Comparison of ENCODE assay signal across 1 cellular context in genomic region chr7:76049295-76049694, GRCh38.
TF ChIP-seq lines count a peak whose summit lies in the region.

No MANE protein-coding gene starts in this region.

TF ChIP-seq in H1, 55 proteins besides CTCF, POLR2A, EP300 and RAD21:
- TF ChIP-seq SUZ12 (IDR thresholded peaks at IDR 0.05; ENCODE audit: low read length) (no peak), USF2 (IDR thresholded peaks at IDR 0.05; ENCODE audit: low read length) (no peak), POLR2AphosphoS5 (IDR thresholded peaks at IDR 0.05; ENCODE audit: low read depth, low read length) (peak; percentile 20; the same call in 1 of the 2 replicates)
